2 cellular contexts compared by ENCODE assay signal in genomic region chr6:129750390-129750789, GRCh38.
TF ChIP-seq lines count a peak whose summit lies in the region.

No MANE protein-coding gene starts in this region.

TF ChIP-seq in SK-N-SH, 30 proteins besides CTCF, POLR2A, EP300 and RAD21:
- TF ChIP-seq FOXM1 (IDR thresholded peaks at IDR 0.05; ENCODE audit: low read depth) (no peak), TAF1 (IDR thresholded peaks at IDR 0.05; ENCODE audit: borderline replicate concordance, low read depth, low read length) (no peak), MXI1 (IDR thresholded peaks at IDR 0.05; ENCODE audit: low read depth, low read length) (no peak), CHD2 (IDR thresholded peaks at IDR 0.05; ENCODE audit: low read length, partially characterized antibody) (no peak), TCF12 (IDR thresholded peaks at IDR 0.05) (no peak), NRF1 (IDR thresholded peaks at IDR 0.05; ENCODE audit: low read depth, low read length) (no peak), RXRA (IDR thresholded peaks at IDR 0.05; ENCODE audit: borderline replicate concordance, low read depth) (no peak), SIN3A (IDR thresholded peaks at IDR 0.05; ENCODE audit: borderline replicate concordance, low read depth, low read length) (no peak), JUND (IDR thresholded peaks at IDR 0.05) (no peak), MEF2A (IDR thresholded peaks at IDR 0.05; ENCODE audit: borderline replicate concordance, low read depth) (no peak)

TF ChIP-seq in SK-N-SH treated with all-trans-retinoic acid at 6 μM for 48 hours, 23 proteins besides CTCF, POLR2A, EP300 and RAD21:
- TF ChIP-seq ARNTL (CRISPR knock-in tag; IDR thresholded peaks at IDR 0.05; ENCODE audit: borderline replicate concordance, low read depth) (no peak), ZFP30 (CRISPR knock-in tag; IDR thresholded peaks at IDR 0.05) (no peak), ZNF8 (CRISPR knock-in tag; IDR thresholded peaks at IDR 0.05) (no peak)
